12 cellular contexts compared by ENCODE assay signal in genomic region chr19:46297700-46298476, GRCh38. TPM values are rescaled to one million over a fixed set of nuclear protein-coding genes. Genes with fewer than 3 reads are reported as not detected.
DNase-seq lines count a peak whose midpoint lies in the region; ATAC-seq, FAIRE-seq and TF ChIP-seq lines count a peak whose summit lies in the region.
"Had no signal": no experiment of that assay in that cellular context is flagged by ENCODE, and none has a peak within 500 bp of the region (broad histone marks: within the 10 kb centered on the region; RNA-seq: fewer than 3 reads in every experiment).

No MANE protein-coding gene starts in this region.

- POLR2A ChIA-PET in WTC11 (lab: Charles Lee): no interaction called here
- POLR2A ChIA-PET in T-cell (lab: Charles Lee): no interaction called here

- H3K4me1 Mint-ChIP-seq in WTC11: peaks cover 31% of the 10 kb centered on the region
- peaks cover 0 to 8% (median 2%) of the 10 kb centered on the region in 3 donors for H3K4me1 Mint-ChIP-seq in T-cell

- no peak overlapping the region for H3K27ac Mint-ChIP-seq in WTC11
- no peak overlapping the region for H3K27ac Mint-ChIP-seq in T-cell

- H3K9me3 ChIP-seq in cardiac muscle cell (ENCODE audit: low read depth): no peaks in the 10 kb centered on the region

- H3K27me3 ChIP-seq in cardiac muscle cell: no peaks in the 10 kb centered on the region

- no peak for FAIRE-seq in HTR-8/SVneo (lab: Jason Lieb, UNC)
- FAIRE-seq: H54 had no signal

- CTCF ChIA-PET in WTC11 (lab: Charles Lee) (interaction anchor here (0.6 to 7.2 kb wide), 9 partner anchors 13 to 370 kb away, joined by 3 to 95 read pairs (median 5); partner anchors contain the start of gene PPP5C), T-cell (lab: Charles Lee) (no interaction called here)

- TF ChIP-seq CTCF in WTC11 (IDR thresholded peaks at IDR 0.05) (no peak), cardiac muscle cell (IDR thresholded peaks at IDR 0.05; ENCODE audit: low read depth, low read length) (peak; percentile 28)

- no peaks in the 10 kb centered on the region for H3K36me3 ChIP-seq in cardiac muscle cell

- DNase-seq in AG08396 (ENCODE audit: low spot score) (peak; percentile 21), WTC11 (ENCODE audit: low spot score) (peak; percentile 35), cardiac muscle cell (ENCODE audit: low read depth in 1 of 2, low spot score in 1 of 2) (peak in 1 of 2 donors; percentile 92), nucleus accumbens (lab: John Stamatoyannopoulos, UW) (peak in 52 of 56 donors; percentile 9 to 77 (median 46)), HTR-8/SVneo (ENCODE audit: insufficient read length, low spot score) (no peak), NCI-H146 treated with DMSO at 0.1 percent for 48 hours (lab: John Stamatoyannopoulos, UW; ENCODE audit: unreplicated experiment) (no peak), T-cell (no peak), COLO829 (ENCODE audit: low spot score) (no peak)
- DNase-seq: activated CD8-positive, alpha-beta memory T cell treated with anti-CD3 and anti-CD28 coated beads, Interleukin-2, amount 50 U/mL, for 4 hours; NCI-H2081 had no signal

- H3K4me3 ChIP-seq in cardiac muscle cell: peak overlapping the region; percentile 67

- no peaks in the 10 kb centered on the region for H3K9me3 Mint-ChIP-seq in WTC11
- no peaks in the 10 kb centered on the region for H3K9me3 Mint-ChIP-seq in T-cell

- no peaks in the 10 kb centered on the region for H3K36me3 Mint-ChIP-seq in WTC11
- no peaks in the 10 kb centered on the region for H3K36me3 Mint-ChIP-seq in T-cell

- H3K27me3 Mint-ChIP-seq in WTC11 (ENCODE audit: low read depth) (peaks cover 18% of the 10 kb centered on the region), T-cell (peaks cover 30 to 33% of the 10 kb centered on the region in 2 donors)

- peaks cover 43% of the 10 kb centered on the region for H3K4me1 ChIP-seq in cardiac muscle cell (ENCODE audit: low read depth)

- ATAC-seq in WTC11: no peak
- no peak for ATAC-seq in T-cell (replicated peaks in 1 of 4)

- peak overlapping the region; percentile 98 for H3K27ac ChIP-seq in cardiac muscle cell

- H3K4me3 Mint-ChIP-seq in WTC11: peak overlapping the region; percentile 80
- H3K4me3 Mint-ChIP-seq in T-cell: no peak overlapping the region

TF ChIP-seq in WTC11, 78 proteins besides CTCF, POLR2A, EP300 and RAD21:
- no peak for TF ChIP-seq ERG (CRISPR knock-in tag; IDR thresholded peaks at IDR 0.05)
- TF ChIP-seq ZNF396 (CRISPR knock-in tag; IDR thresholded peaks at IDR 0.05; ENCODE audit: borderline replicate concordance): no peak
- TF ChIP-seq GRHL2 (CRISPR knock-in tag; IDR thresholded peaks at IDR 0.05; ENCODE audit: insufficient replicate concordance, severe bottlenecking): no peak
- no peak for TF ChIP-seq PREB (CRISPR knock-in tag; IDR thresholded peaks at IDR 0.05; ENCODE audit: borderline replicate concordance)
- TF ChIP-seq FOXJ3 (CRISPR knock-in tag; IDR thresholded peaks at IDR 0.05; ENCODE audit: borderline replicate concordance): no peak
- TF ChIP-seq TEAD1 (CRISPR knock-in tag; IDR thresholded peaks at IDR 0.05): no peak
- no peak for TF ChIP-seq TP53 (CRISPR knock-in tag; IDR thresholded peaks at IDR 0.05)
- TF ChIP-seq ZNF671 (CRISPR knock-in tag; IDR thresholded peaks at IDR 0.05): no peak
- TF ChIP-seq E2F4 (CRISPR knock-in tag; IDR thresholded peaks at IDR 0.05; ENCODE audit: borderline replicate concordance, low read depth): no peak
- no peak for TF ChIP-seq SOX15 (CRISPR knock-in tag; IDR thresholded peaks at IDR 0.05)
- TF ChIP-seq ATF2 (CRISPR knock-in tag; IDR thresholded peaks at IDR 0.05; ENCODE audit: borderline replicate concordance, low read depth): no peak
- no peak for TF ChIP-seq ELF4 (CRISPR knock-in tag; IDR thresholded peaks at IDR 0.05; ENCODE audit: low read depth)
- no peak for TF ChIP-seq FOXP1 (CRISPR knock-in tag; IDR thresholded peaks at IDR 0.05; ENCODE audit: borderline replicate concordance)
- no peak for TF ChIP-seq SMAD4 (CRISPR knock-in tag; IDR thresholded peaks at IDR 0.05)
TF ChIP-seq in WTC11: peak in this region for 0.

RNA-seq across cellular contexts. Expression of gene HIF3A, which starts 1.0 kb away (rescaled TPM):
- 31.8 to 58.2 TPM (median 48.7 TPM) in 3 replicates for total RNA-seq in WTC11 (2021)
- total RNA-seq in cardiac muscle cell: 115 and 163 TPM in 2 replicates
- 122 and 170 TPM in 2 replicates for polyA plus RNA-seq in cardiac muscle cell
- total RNA-seq in T-cell: under 1 TPM in 3 of 5 donors, not detected in 2; 0.13 to 0.76 (median 0.26) TPM
- total RNA-seq: mononuclear cell had no signal

RNA-seq across cellular contexts. Expression of gene PPP5C, which starts 49.0 kb away (rescaled TPM):
- total RNA-seq in WTC11 (2021) (98.9 to 107 TPM (median 103 TPM) in 3 replicates), cardiac muscle cell (109 and 130 TPM in 2 replicates), T-cell (10 to 100 TPM; 40.3 to 59.7 (median 42.8) TPM)
- 120 and 123 TPM in 2 replicates for polyA plus RNA-seq in cardiac muscle cell

Comparison
In these comparisons a context has a peak if more than half of its experiments do, and no peak if none do; other contexts are left out.
1. DNase-seq: peak in AG08396 (single experiment), WTC11 (single experiment) and nucleus accumbens (52 of 56); none in HTR-8/SVneo (single experiment), NCI-H146 treated with DMSO at 0.1 percent for 48 hours (single experiment), T-cell (0 of 34) and COLO829 (single experiment).
2. RNA of gene HIF3A, which starts 1.0 kb away (total RNA-seq): 115 to 163 TPM in cardiac muscle cell and 31.8 to 58.2 TPM in WTC11; 0.13 to 0.76 TPM in T-cell; every median in the first group is over 10 times any median in the second.